9 cellular contexts compared by ENCODE assay signal in the genomic region with DNA sequence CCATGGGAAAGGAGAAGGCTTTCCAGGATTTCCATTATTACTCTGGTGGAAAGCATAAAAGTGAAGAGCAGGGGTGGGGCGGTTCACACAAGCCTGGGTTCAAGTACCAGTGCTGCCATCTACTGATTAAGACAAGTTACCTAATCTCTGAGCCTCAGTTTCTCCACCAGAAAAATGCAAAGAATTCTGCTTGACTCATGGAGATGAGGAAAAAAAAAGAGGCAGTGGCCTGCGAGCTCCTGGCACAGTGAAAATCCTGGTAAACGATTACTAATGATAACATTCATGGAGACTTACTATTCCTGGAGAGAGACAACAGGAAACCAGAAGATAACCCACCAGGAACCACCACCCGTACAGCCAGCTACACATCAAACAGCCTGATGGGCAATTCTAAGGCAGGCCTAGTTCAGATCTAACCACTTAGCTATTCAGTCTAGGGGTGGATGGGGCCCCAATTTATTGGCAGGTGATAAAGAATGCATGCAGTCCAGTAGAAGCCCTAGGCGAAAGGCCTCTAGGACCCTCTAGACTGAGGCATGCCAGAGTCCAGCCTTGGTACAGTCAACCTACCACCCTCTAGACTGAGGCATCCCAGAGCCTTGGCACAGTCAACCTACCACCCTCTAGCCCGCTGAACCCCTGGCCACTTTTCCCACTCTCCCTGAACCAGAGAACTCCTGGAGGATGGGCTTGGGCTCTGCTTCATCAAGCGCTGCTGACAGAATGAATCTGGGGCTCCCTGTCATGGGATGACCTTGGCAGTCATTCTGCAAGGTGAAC. TPM values are rescaled to one million over a fixed set of nuclear protein-coding genes. Genes with fewer than 3 reads are reported as not detected.
A peak's percentile ranks its signal among the peaks of the same experiment; 100 is the strongest.
DNase-seq lines count a peak whose midpoint lies in the region; ATAC-seq, FAIRE-seq and TF ChIP-seq lines count a peak whose summit lies in the region.
"Had no signal": no experiment of that assay in that cellular context is flagged by ENCODE, and none has a peak within 500 bp of the region (broad histone marks: within the 10 kb centered on the region; RNA-seq: fewer than 3 reads in every experiment).

No MANE protein-coding gene starts in this region.

- H3K79me2 ChIP-seq in H1 (ENCODE audit: control insufficient read depth in 1 of 2, insufficient read depth in 2 of 2, low read length in 2 of 2) = peaks cover 0 to 33% of the 10 kb centered on the region in 2 experiments; a peak in 2 of 4 replicates

- peaks cover 16% of the 10 kb centered on the region; the same call in 1 of the 2 replicates for H3K23me2 ChIP-seq in H1 (ENCODE audit: low read depth, low read length)

- WGBS in heart left ventricle, 4 donors = 27 to 39% (median 35%) methylated on average over 7 of the region's 7 CpGs
- WGBS in H1 (ENCODE audit: extremely low coverage in 1 of 2, insufficient coverage in 1 of 2, insufficient read length in 1 of 2, insufficient replicate concordance in 2 of 2, low coverage in 1 of 2, low lambda C conversion rate in 2 of 2, missing lambda C conversion rate in 1 of 2), 2 experiments = 88% methylated on average over 7 of the region's 7 CpGs; no CpG with 5 or more reads in 1 of the 2 experiments

- H3K18ac ChIP-seq in H1 (ENCODE audit: extremely low read depth, low read length) = peak overlapping the region; percentile 55; the same call in 1 of the 2 replicates

- ATAC-seq in heart left ventricle = no peak
- no peak for ATAC-seq in Right ventricle myocardium superior (ENCODE audit: poor library complexity)
- no peak for ATAC-seq in activated T-cell treated with anti-CD3 and anti-CD28 coated beads, Interleukin-2, amount 50 U/mL, for 72 hours (replicated peaks in 1 of 2)
- no peak for ATAC-seq in GM21786 (IDR thresholded peaks at IDR 0.05; ENCODE audit: unreplicated experiment)
- ATAC-seq: activated T-helper 17 cell treated with anti-CD3 and anti-CD28 coated beads, Interleukin-2, amount 50 U/mL, for 72 hours had no signal

- H3K27me3 ChIP-seq in heart left ventricle (peaks cover 0 to 17% (median 0%) of the 10 kb centered on the region in 9 donors), H1 (replicated peaks in 1 of 4; ENCODE audit: control insufficient read depth in 3 of 4, extremely low read depth in 1 of 4, insufficient read depth in 3 of 4, low read length in 3 of 4) (peaks cover 3 to 19% (median 14%) of the 10 kb centered on the region in 4 experiments), mucosa of rectum (ENCODE audit: control insufficient read depth in 2 of 2, insufficient read depth in 2 of 2, low read length in 2 of 2) (peaks cover 0 to 2% of the 10 kb centered on the region in 2 donors), vagina (no peaks in the 10 kb centered on the region)

- H2AFZ ChIP-seq in H1 (ENCODE audit: low read length) = no peak overlapping the region

- no peak overlapping the region for H3K14ac ChIP-seq in H1 (ENCODE audit: insufficient read length)

- peak in 1 of 5 donors; percentile 16 for DNase-seq in heart left ventricle
- DNase-seq in Right ventricle myocardium superior = no peak
- DNase-seq in H1 (ENCODE audit: low read depth in 1 of 2, low spot score in 2 of 2) = no peak
- no peak for DNase-seq in vagina (ENCODE audit: extremely low spot score in 2 of 2)
- no peak for DNase-seq in activated T-cell treated with anti-CD3 and anti-CD28 coated beads, Interleukin-2, amount 50 U/mL, for 72 hours
- no peak for DNase-seq in NAMALWA (ENCODE audit: low spot score)

- H3K36me3 Mint-ChIP-seq in activated T-cell treated with anti-CD3 and anti-CD28 coated beads, Interleukin-2, amount 50 U/mL, for 72 hours (ENCODE audit: insufficient read depth in 2 of 2) = peaks cover 0 to 1% of the 10 kb centered on the region in 2 donors

- H4K8ac ChIP-seq in H1 (ENCODE audit: extremely low read depth, insufficient read depth, low read length) = peak overlapping the region; percentile 69; the same call in 1 of the 2 replicates

- TF ChIP-seq POLR2A in heart left ventricle (IDR thresholded peaks at IDR 0.05) (no peak), H1 (IDR thresholded peaks at IDR 0.05; ENCODE audit: control extremely low read depth in 1 of 2, low read depth in 2 of 2, low read length in 2 of 2) (no peak; a peak in 2 of 3 replicates), vagina (IDR thresholded peaks at IDR 0.05) (no peak)

- H3K36me3 ChIP-seq in heart left ventricle (peaks cover 0 to 54% (median 45%) of the 10 kb centered on the region in 9 donors), H1 (ENCODE audit: control insufficient read depth in 2 of 4, insufficient read depth in 4 of 4, low read length in 3 of 4) (peaks cover 23 to 51% (median 37%) of the 10 kb centered on the region in 4 experiments), mucosa of rectum (ENCODE audit: control insufficient read depth in 2 of 2, insufficient read depth in 2 of 2, low read length in 2 of 2) (peaks cover 14 to 15% of the 10 kb centered on the region in 2 donors), vagina (peaks cover 0 to 46% of the 10 kb centered on the region in 2 donors)

- H3K9me3 Mint-ChIP-seq in activated T-cell treated with anti-CD3 and anti-CD28 coated beads, Interleukin-2, amount 50 U/mL, for 72 hours = no peaks in the 10 kb centered on the region
- H3K9me3 Mint-ChIP-seq: activated T-helper 17 cell treated with anti-CD3 and anti-CD28 coated beads, Interleukin-2, amount 50 U/mL, for 72 hours had no signal

- H2BK20ac ChIP-seq in H1 (ENCODE audit: low read length) = no peak overlapping the region

- no peak for FAIRE-seq in H1 (lab: Jason Lieb, UNC)

- CTCF ChIA-PET in H1 (lab: Charles Lee; ENCODE audit: partially characterized antibody) = interaction anchor here (0.8 to 14.7 kb wide), 11 partner anchors 9 to 103 kb away, joined by 3 to 144 read pairs (median 5); no protein-coding TSS in a partner anchor

- H2BK15ac ChIP-seq in H1 (ENCODE audit: low read length) = no peak overlapping the region

- TF ChIP-seq EP300 in H1 (IDR thresholded peaks at IDR 0.05; ENCODE audit: borderline replicate concordance in 1 of 2, low read depth in 2 of 2, low read length in 2 of 2) = no peak

- no peak overlapping the region for H3K9ac ChIP-seq in H1 (replicated peaks in 1 of 4; ENCODE audit: extremely low read depth in 1 of 4, low read depth in 3 of 4, low read length in 3 of 4)
- no peak overlapping the region for H3K9ac ChIP-seq in mucosa of rectum (ENCODE audit: low read depth in 1 of 2, low read length in 2 of 2)

- 0 out of 4 replicates have a peak, but pooled peaks of 1 of the 2 experiments have one; percentile 8 for TF ChIP-seq RAD21 in H1 (IDR thresholded peaks at IDR 0.05 in 1 of 2, conservative IDR thresholded peaks at IDR 0.05 in 1 of 2; ENCODE audit: low read depth in 2 of 2, low read length in 2 of 2)

- H2BK120ac ChIP-seq in H1 (replicated peaks; ENCODE audit: low read depth, low read length) = no peak overlapping the region

- H3K4me3 Mint-ChIP-seq in activated T-cell treated with anti-CD3 and anti-CD28 coated beads, Interleukin-2, amount 50 U/mL, for 72 hours = no peak overlapping the region
- H3K4me3 Mint-ChIP-seq: activated T-helper 17 cell treated with anti-CD3 and anti-CD28 coated beads, Interleukin-2, amount 50 U/mL, for 72 hours had no signal

- no peaks in the 10 kb centered on the region for H3K9me3 ChIP-seq in heart left ventricle
- H3K9me3 ChIP-seq in H1 (ENCODE audit: insufficient read depth in 2 of 2, low read depth in 1 of 2, low read length in 1 of 2) = no peaks in the 10 kb centered on the region
- H3K9me3 ChIP-seq in mucosa of rectum (ENCODE audit: control insufficient read depth in 2 of 2, low read length in 2 of 2) = no peaks in the 10 kb centered on the region
- H3K9me3 ChIP-seq in vagina = no peaks in the 10 kb centered on the region

- no peak overlapping the region for H3K27ac Mint-ChIP-seq in activated T-cell treated with anti-CD3 and anti-CD28 coated beads, Interleukin-2, amount 50 U/mL, for 72 hours
- H3K27ac Mint-ChIP-seq: activated T-helper 17 cell treated with anti-CD3 and anti-CD28 coated beads, Interleukin-2, amount 50 U/mL, for 72 hours had no signal

- no peak overlapping the region for H4K91ac ChIP-seq in H1 (replicated peaks; ENCODE audit: insufficient read length, low read length)

- no peak overlapping the region for H4K5ac ChIP-seq in H1 (ENCODE audit: insufficient read length, low read depth, low read length)

- TF ChIP-seq CTCF in heart left ventricle (IDR thresholded peaks at IDR 0.05) (peak in 4 of 12 donors; percentile 6 to 27 (median 13)), H1 (IDR thresholded peaks at IDR 0.05; ENCODE audit: control extremely low read depth in 1 of 3, insufficient read depth in 1 of 3, low read depth in 1 of 3, low read length in 3 of 3) (peak in 1 of 3 experiments; percentile 7; a peak in 1 of 4 replicates), vagina (IDR thresholded peaks at IDR 0.05) (no peak)

- POLR2A ChIA-PET in H1 (lab: Charles Lee; ENCODE audit: partially characterized antibody) = interaction anchor here (0.6 to 45.2 kb wide), 21 partner anchors 9 to 206 kb away, joined by 3 to 1731 read pairs (median 4); a partner anchor contains a TSS

- no peak overlapping the region for H3K4ac ChIP-seq in H1 (replicated peaks; ENCODE audit: insufficient read length, low read depth, low read length)

- H3K4me2 ChIP-seq in H1 (ENCODE audit: insufficient read depth in 1 of 2, low read depth in 2 of 2, low read length in 2 of 2) = peak overlapping the region; percentile 93 to 99

- H2AK5ac ChIP-seq in H1 (ENCODE audit: low read depth, low read length) = no peak overlapping the region; the same call in 1 of the 2 replicates

- intact Hi-C loops in heart left ventricle (cut with DNase I) = loop anchor here in 5 of 10 donors (5.0 to 10.0 kb wide), 2 partner anchors 91 to 157 kb away; no protein-coding TSS in a partner anchor
- intact Hi-C loops in Right ventricle myocardium superior (cut with DNase I) = loop anchor here (5.0 kb wide), 1 partner anchor 101 kb away; no protein-coding TSS in a partner anchor
- intact Hi-C loops in vagina (cut with DNase I) = loop anchor here (5.0 kb wide), 1 partner anchor 59 kb away; no protein-coding TSS in a partner anchor

- H2BK5ac ChIP-seq in H1 (ENCODE audit: low read depth, low read length) = no peak overlapping the region

- peaks cover 7% of the 10 kb centered on the region for H3K79me1 ChIP-seq in H1 (ENCODE audit: low read depth, low read length)

- H3K23ac ChIP-seq in H1 (ENCODE audit: insufficient read length) = no peak overlapping the region

- H3K4me3 ChIP-seq in heart left ventricle (peak overlapping the region in 11 of 12 donors; percentile 3 to 98 (median 79)), H1 (ENCODE audit: extremely low read depth in 1 of 4, insufficient read depth in 2 of 4, low read depth in 3 of 4, low read length in 4 of 4) (peak overlapping the region; percentile 7 to 80 (median 46); a peak in 3 of 8 replicates), mucosa of rectum (ENCODE audit: low read length in 2 of 2) (peak overlapping the region; percentile 44 to 54), vagina (peak overlapping the region; percentile 64 to 73)

- H3K4me1 Mint-ChIP-seq in activated T-cell treated with anti-CD3 and anti-CD28 coated beads, Interleukin-2, amount 50 U/mL, for 72 hours (ENCODE audit: low read depth) = peaks cover 14% of the 10 kb centered on the region

- peaks cover 32 to 78% (median 66%) of the 10 kb centered on the region in 12 donors for H3K4me1 ChIP-seq in heart left ventricle
- H3K4me1 ChIP-seq in H1 (replicated peaks in 1 of 4; ENCODE audit: control insufficient read depth in 3 of 4, insufficient read depth in 4 of 4, low read length in 3 of 4) = peaks cover 17 to 35% (median 24%) of the 10 kb centered on the region in 4 experiments
- H3K4me1 ChIP-seq in mucosa of rectum (ENCODE audit: control insufficient read depth in 2 of 2, insufficient read depth in 2 of 2, low read length in 2 of 2) = peaks cover 23 to 30% of the 10 kb centered on the region in 2 donors
- peaks cover 76% of the 10 kb centered on the region for H3K4me1 ChIP-seq in vagina

- peaks cover 22% of the 10 kb centered on the region in 2 experiments for H4K20me1 ChIP-seq in H1 (replicated peaks in 1 of 2; ENCODE audit: control insufficient read depth in 1 of 2, insufficient read depth in 2 of 2, low read length in 2 of 2)

- H3K27me3 Mint-ChIP-seq in activated T-cell treated with anti-CD3 and anti-CD28 coated beads, Interleukin-2, amount 50 U/mL, for 72 hours (ENCODE audit: low read depth) = peaks cover 43% of the 10 kb centered on the region

- peak overlapping the region; percentile 29; the same call in 1 of the 2 replicates for H2BK12ac ChIP-seq in H1 (ENCODE audit: low read depth, low read length)

- H3K27ac ChIP-seq in heart left ventricle (peak overlapping the region; percentile 54 to 100 (median 98)), H1 (ENCODE audit: low read depth, low read length) (no peak overlapping the region), mucosa of rectum (ENCODE audit: low read depth in 2 of 2, low read length in 2 of 2) (peak overlapping the region in 1 of 2 donors; percentile 27), vagina (peak overlapping the region; percentile 97)

- no peak overlapping the region for H3K56ac ChIP-seq in H1 (replicated peaks; ENCODE audit: insufficient read length, low read depth, low read length)

RNA-seq across cellular contexts. Expression of a gene that starts 2.5 kb away (rescaled TPM):
- 100 to 1,000 TPM in 1 of 9 donors, 10 to 100 TPM in 8; 26.0 to 109 (median 50.0) TPM for total RNA-seq in heart left ventricle
- polyA plus RNA-seq in heart left ventricle = 10 to 100 TPM; 19.0 to 36.4 TPM
- total RNA-seq in Right ventricle myocardium superior = 63.0 TPM
- total RNA-seq in H1 (2021; fragmentation: NEBNext Ultra II Directional; extraction: Animal tissue kit (Norgen Biotek cat#: 25700)) = 60.3 and 63.7 TPM in 2 replicates
- 19.0 and 33.5 TPM in 2 replicates for polyA plus RNA-seq in H1 (2011; rRNA removed)
- polyA plus RNA-seq in H1 (2011; cell fraction: cytosol; rRNA removed) = 31.5 TPM
- polyA plus RNA-seq in H1 (2011; cell fraction: nucleus; rRNA removed) = 61.9 TPM
- 19.2 to 24.1 TPM (median 20.7 TPM) in 4 replicates for polyA plus RNA-seq in H1 (2012, experiment 1 of 2)
- polyA plus RNA-seq in H1 (2012, experiment 2 of 2) = 17.1 TPM
- polyA plus RNA-seq in H1 (2013, experiment 1 of 2) = 18.6 TPM
- polyA plus RNA-seq in H1 (2013, experiment 2 of 2) = 17.2 TPM
- polyA minus RNA-seq in H1 (2011; rRNA and poly(A)+ RNA removed) = 34.9 and 37.0 TPM in 2 replicates
- polyA minus RNA-seq in H1 (2011; cell fraction: cytosol; rRNA and poly(A)+ RNA removed) = 31.9 TPM
- 103 TPM for polyA minus RNA-seq in H1 (2011; cell fraction: nucleus; rRNA and poly(A)+ RNA removed)
- 60.6 TPM for total RNA-seq in vagina
- under 1 TPM in 1 of 2 donors, not detected in 1; 0.07 TPM for total RNA-seq in activated T-cell treated with anti-CD3 and anti-CD28 coated beads, Interleukin-2, amount 50 U/mL, for 72 hours
- total RNA-seq: activated T-helper 17 cell treated with anti-CD3 and anti-CD28 coated beads, Interleukin-2, amount 50 U/mL, for 72 hours had no signal

Comparison
In these comparisons a context has a peak if more than half of its experiments do, and no peak if none do; other contexts are left out.
1. RNA of a gene that starts 2.5 kb away (total RNA-seq): 60.3 to 63.7 TPM in H1, 63.0 TPM in Right ventricle myocardium superior (single experiment), 60.6 TPM in vagina (single experiment) and 26.0 to 109 TPM in heart left ventricle; 0.07 TPM in activated T-cell treated with anti-CD3 and anti-CD28 coated beads, Interleukin-2, amount 50 U/mL, for 72 hours; every median in the first group is over 10 times any median in the second.
2. Peak in every context shown above with its lines, with median percentiles within 50 percentile points of each other: H3K4me3 ChIP-seq.